In the genomic region with DNA sequence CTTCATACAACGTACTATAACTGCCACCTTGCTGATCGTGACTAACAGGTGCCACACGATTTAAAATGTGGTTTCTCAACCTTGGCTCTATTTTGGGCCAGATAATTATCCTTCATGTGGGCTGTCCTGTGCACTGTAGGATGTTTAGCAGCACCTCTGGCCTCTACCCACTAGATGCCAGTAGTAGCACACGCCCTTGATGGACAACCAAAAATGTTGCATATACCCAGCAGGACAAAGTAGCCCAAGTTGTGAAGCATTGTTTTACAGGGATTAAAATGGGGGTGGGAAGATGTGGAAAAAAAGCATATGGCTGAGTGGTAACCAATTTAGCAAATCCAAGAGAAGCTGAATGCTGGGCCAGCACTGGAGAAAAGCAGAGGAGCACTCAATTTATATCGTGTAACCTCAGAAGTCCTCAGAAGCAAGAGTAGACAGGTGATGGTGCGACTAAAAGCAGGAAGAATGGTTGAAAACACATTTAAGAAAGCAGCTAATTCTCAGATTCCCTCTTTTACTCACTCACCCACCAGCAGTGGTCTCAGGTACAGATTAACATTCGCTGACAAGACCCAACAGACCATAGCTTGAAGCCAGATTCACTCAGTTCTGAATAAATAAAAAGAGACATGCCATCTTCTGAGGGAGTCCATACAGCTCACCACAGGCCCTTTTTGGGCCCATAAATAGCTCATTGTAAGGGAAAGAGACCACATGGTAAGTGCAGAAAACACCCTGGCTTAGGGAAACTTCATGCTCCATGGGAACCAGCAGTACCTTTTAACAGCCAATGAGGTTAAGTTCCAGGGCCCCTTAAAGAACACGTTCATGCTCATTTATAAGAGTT, we compare ENCODE assay signal across 8 cellular contexts. TPM values are rescaled to one million over a fixed set of nuclear protein-coding genes. Genes with fewer than 3 reads are reported as not detected.
DNase-seq lines count a peak whose midpoint lies in the region; ATAC-seq, FAIRE-seq and TF ChIP-seq lines count a peak whose summit lies in the region.

No MANE protein-coding gene starts in this region.

- no peak overlapping the region for H3K4me3 Mint-ChIP-seq in nephron

- peak overlapping the region; percentile 2 to 21 (median 15) for H3K27ac Mint-ChIP-seq in nephron

- no peak for FAIRE-seq in endothelial cell of umbilical vein (lab: Jason Lieb, UNC)
- FAIRE-seq in urothelium cell line (lab: Jason Lieb, UNC), result no peak

- H4K20me1 ChIP-seq in Loucy (ENCODE audit: insufficient read depth, low read length, poor library complexity, severe bottlenecking), result no peaks in the 10 kb centered on the region
- no peaks in the 10 kb centered on the region for H4K20me1 ChIP-seq in endothelial cell of umbilical vein (replicated peaks; ENCODE audit: control insufficient read depth, extremely low read depth, insufficient read depth, low read length)

- CTCF ChIA-PET in endothelial cell of umbilical vein (lab: Charles Lee), result interaction anchor here (0.8 to 4.2 kb wide), 4 partner anchors 298 to 425 kb away, joined by 3 to 38 read pairs (median 4); no protein-coding TSS in a partner anchor

- no peaks in the 10 kb centered on the region for H3K9me2 ChIP-seq in Loucy (replicated peaks; ENCODE audit: low read depth, low read length)

- H3K9me3 Mint-ChIP-seq in nephron, result no peaks in the 10 kb centered on the region

- H3K9me3 ChIP-seq in Loucy (ENCODE audit: insufficient read depth, low read depth, low read length), result no peaks in the 10 kb centered on the region
- H3K9me3 ChIP-seq in endothelial cell of umbilical vein (replicated peaks; ENCODE audit: control insufficient read depth, insufficient read depth, low read length), result no peaks in the 10 kb centered on the region
- no peaks in the 10 kb centered on the region for H3K9me3 ChIP-seq in aorta (ENCODE audit: control insufficient read depth, low read length)

- TF ChIP-seq CTCF in Loucy (conservative IDR thresholded peaks at IDR 0.05; ENCODE audit: low read length) (peak; percentile 98), endothelial cell of umbilical vein (IDR thresholded peaks at IDR 0.05; ENCODE audit: extremely low read depth in 1 of 2, insufficient read depth in 1 of 2, low read depth in 1 of 2, low read length in 2 of 2) (peak; percentile 23 to 51), nephron (IDR thresholded peaks at IDR 0.05; ENCODE audit: unreplicated experiment in 3 of 3) (peak; percentile 41 to 54 (median 52))

- H3K4me2 ChIP-seq in Loucy (ENCODE audit: low read depth, low read length, poor library complexity, severe bottlenecking) (no peak overlapping the region), endothelial cell of umbilical vein (ENCODE audit: insufficient read depth, low read length) (no peak overlapping the region)

- no TSS peak for BruUV-seq in endothelial cell of umbilical vein (replicated peaks; lab: Mats Ljungman, UMichigan)

- dilution Hi-C loops in endothelial cell of umbilical vein (cut with MboI; ENCODE audit: extremely low pct_ligation_motif_present, low sequenced_read_pairs), result no loop called here

- H3K4me3 ChIP-seq in Loucy (ENCODE audit: low read length, poor library complexity, severe bottlenecking) (no peak overlapping the region), endothelial cell of umbilical vein (replicated peaks in 1 of 3; ENCODE audit: insufficient read depth in 1 of 3, low read depth in 1 of 3, low read length in 3 of 3) (no peak overlapping the region), aorta (ENCODE audit: low read length in 2 of 2) (no peak overlapping the region)

- peaks cover 34% of the 10 kb centered on the region for H3K36me3 Mint-ChIP-seq in nephron (ENCODE audit: low read depth)

- H3K27ac ChIP-seq in endothelial cell of umbilical vein (ENCODE audit: insufficient read depth, low read depth, low read length) (no peak overlapping the region), aorta (ENCODE audit: low read depth in 1 of 2, low read length in 2 of 2) (no peak overlapping the region)

- H3K4me1 ChIP-seq in Loucy (ENCODE audit: insufficient read depth, low read length, poor library complexity, severe bottlenecking) (no peaks in the 10 kb centered on the region), endothelial cell of umbilical vein (ENCODE audit: control insufficient read depth, extremely low read depth, insufficient read depth, low read length) (no peaks in the 10 kb centered on the region), aorta (ENCODE audit: control insufficient read depth in 1 of 2, insufficient read depth in 2 of 2, low read length in 2 of 2) (peaks cover 0 to 2% of the 10 kb centered on the region in 2 donors)

- POLR2A ChIA-PET in endothelial cell of umbilical vein (lab: Charles Lee), result interaction anchor here (0.6 kb wide), 1 partner anchor 23 kb away, joined by 3 read pairs; no protein-coding TSS in a partner anchor

- H3K79me2 ChIP-seq in Loucy (ENCODE audit: insufficient read depth, low read length), result no peaks in the 10 kb centered on the region
- peaks cover 36% of the 10 kb centered on the region for H3K79me2 ChIP-seq in endothelial cell of umbilical vein (ENCODE audit: control insufficient read depth, insufficient read depth, low read length)

- DNase-seq in COLO668 (lab: John Stamatoyannopoulos, UW; ENCODE audit: unreplicated experiment), result peak; percentile 5
- peak; percentile 34 to 36 for DNase-seq in activated CD4-positive, alpha-beta T cell treated with anti-CD3 and anti-CD28 coated beads, Interleukin-2, amount 50 U/mL, for 4 hours
- DNase-seq in endothelial cell of umbilical vein (ENCODE audit: low read depth, low spot score), result peak; percentile 45
- DNase-seq in aorta, result no peak
- DNase-seq in urothelium cell line (ENCODE audit: low spot score), result no peak

- intact Hi-C loops in endothelial cell of umbilical vein (cut with micrococcal nuclease) (loop anchor here (1.0 to 5.0 kb wide), 4 partner anchors 168 to 425 kb away; no protein-coding TSS in a partner anchor), aorta (cut with DNase I) (loop anchor here (1.0 to 5.0 kb wide), 4 partner anchors 167 to 333 kb away; no protein-coding TSS in a partner anchor)

- no peak for TF ChIP-seq POLR2A in endothelial cell of umbilical vein (IDR thresholded peaks at IDR 0.05; ENCODE audit: low read depth, low read length)

- no peaks in the 10 kb centered on the region for H3F3A ChIP-seq in Loucy (ENCODE audit: low read depth)

- H2AFZ ChIP-seq in Loucy (ENCODE audit: low read length), result peak overlapping the region; percentile 28; the same call in 1 of the 2 replicates
- H2AFZ ChIP-seq in endothelial cell of umbilical vein (ENCODE audit: low read depth, low read length), result no peak overlapping the region

- no peaks in the 10 kb centered on the region for H3K9me1 ChIP-seq in endothelial cell of umbilical vein (replicated peaks; ENCODE audit: control insufficient read depth, extremely low read depth, insufficient read depth, low read length)

- peaks cover 4% of the 10 kb centered on the region for H3K4me1 Mint-ChIP-seq in nephron

- peak; percentile 69 for ATAC-seq in GM19455 (IDR thresholded peaks at IDR 0.05; ENCODE audit: unreplicated experiment)
- ATAC-seq in aorta (ENCODE audit: low FRiP score), result peak; percentile 73

- H3K27me3 ChIP-seq in Loucy (ENCODE audit: insufficient read depth, low read length, poor library complexity, severe bottlenecking), result no peaks in the 10 kb centered on the region
- no peaks in the 10 kb centered on the region for H3K27me3 ChIP-seq in endothelial cell of umbilical vein (ENCODE audit: control insufficient read depth in 2 of 2, insufficient read depth in 2 of 2, low read length in 2 of 2)
- H3K27me3 ChIP-seq in aorta (ENCODE audit: control insufficient read depth in 1 of 2, insufficient read depth in 2 of 2, low read length in 1 of 2), result no peaks in the 10 kb centered on the region

- no peaks in the 10 kb centered on the region for H3K27me3 Mint-ChIP-seq in nephron (ENCODE audit: low read depth)

- H3K36me3 ChIP-seq in Loucy (ENCODE audit: insufficient read depth, low read length) (no peaks in the 10 kb centered on the region), endothelial cell of umbilical vein (ENCODE audit: control insufficient read depth in 2 of 2, extremely low read depth in 1 of 2, insufficient read depth in 2 of 2, low read length in 2 of 2) (peaks cover 3 to 6% of the 10 kb centered on the region in 2 experiments), aorta (ENCODE audit: control insufficient read depth in 1 of 2, insufficient read depth in 2 of 2, low read length in 1 of 2) (no peaks in the 10 kb centered on the region)

- H3K9ac ChIP-seq in Loucy (ENCODE audit: low read depth, low read length, poor library complexity, severe bottlenecking) (no peak overlapping the region), endothelial cell of umbilical vein (replicated peaks; ENCODE audit: extremely low read depth, insufficient read depth, low read length) (no peak overlapping the region)

- 69 to 70% methylated on average over 8 of the region's 8 CpGs for WGBS in aorta, 2 donors

TF ChIP-seq in endothelial cell of umbilical vein, 7 proteins besides CTCF, POLR2A, EP300 and RAD21:
- no peak for TF ChIP-seq FOS (IDR thresholded peaks at IDR 0.05; ENCODE audit: borderline replicate concordance, insufficient read depth, low read length)
- TF ChIP-seq, protein P1, sequence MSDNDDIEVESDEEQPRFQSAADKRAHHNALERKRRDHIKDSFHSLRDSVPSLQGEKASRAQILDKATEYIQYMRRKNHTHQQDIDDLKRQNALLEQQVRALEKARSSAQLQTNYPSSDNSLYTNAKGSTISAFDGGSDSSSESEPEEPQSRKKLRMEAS (IDR thresholded peaks at IDR 0.05; ENCODE audit: insufficient read depth, insufficient read length), result no peak
- no peak for TF ChIP-seq POLR2AphosphoS5 (IDR thresholded peaks at IDR 0.05; ENCODE audit: insufficient read depth, low read depth, low read length)
- no peak for TF ChIP-seq EZH2 (IDR thresholded peaks at IDR 0.05; ENCODE audit: borderline replicate concordance, low read depth, low read length, severe bottlenecking)
- no peak for TF ChIP-seq GATA2 (IDR thresholded peaks at IDR 0.05; ENCODE audit: insufficient read depth, insufficient read length, low read depth, low read length)
- TF ChIP-seq JUN (IDR thresholded peaks at IDR 0.05; ENCODE audit: borderline replicate concordance, insufficient read depth, insufficient read length, low read depth), result no peak
- no peak for TF ChIP-seq MYC (IDR thresholded peaks at IDR 0.05; ENCODE audit: low read depth, low read length)

RNA-seq across cellular contexts. Expression of a gene that starts 50.6 kb away (rescaled TPM):
- total RNA-seq in endothelial cell of umbilical vein (56.9 and 59.5 TPM in 2 replicates), aorta (10 to 100 TPM; 62.0 to 74.2 TPM)
- polyA plus RNA-seq in endothelial cell of umbilical vein (3.6 and 5.1 TPM in 2 replicates), aorta (1 to 10 TPM; 3.7 to 6.4 TPM)
- 6.3 and 6.5 TPM in 2 replicates for polyA plus RNA-seq in endothelial cell of umbilical vein (2011; cell fraction: cytosol; rRNA removed)
- 14.9 and 16.3 TPM in 2 replicates for polyA plus RNA-seq in endothelial cell of umbilical vein (2011; cell fraction: nucleus; rRNA removed)
- polyA plus RNA-seq in endothelial cell of umbilical vein (2012), result 21.0 and 23.8 TPM in 2 replicates
- 17.8 and 21.4 TPM in 2 replicates for polyA minus RNA-seq in endothelial cell of umbilical vein
- 8.7 TPM for polyA minus RNA-seq in endothelial cell of umbilical vein (2011; cell fraction: cytosol; rRNA and poly(A)+ RNA removed)
- polyA minus RNA-seq in endothelial cell of umbilical vein (2011; cell fraction: nucleus; rRNA and poly(A)+ RNA removed), result 28.7 and 44.3 TPM in 2 replicates

Comparison
In these comparisons a context has a peak if more than half of its experiments do, and no peak if none do; other contexts are left out.
1. DNase-seq: peak in COLO668 (single experiment), activated CD4-positive, alpha-beta T cell treated with anti-CD3 and anti-CD28 coated beads, Interleukin-2, amount 50 U/mL, for 4 hours (2 of 2) and endothelial cell of umbilical vein (single experiment); none in aorta (0 of 2) and urothelium cell line (single experiment).
2. CTCF ChIP-seq: peak in every context shown above with its lines; median percentile 98 in Loucy; 52 in nephron; 37 in endothelial cell of umbilical vein.